1 cellular context compared by ENCODE assay signal in the genomic region with DNA sequence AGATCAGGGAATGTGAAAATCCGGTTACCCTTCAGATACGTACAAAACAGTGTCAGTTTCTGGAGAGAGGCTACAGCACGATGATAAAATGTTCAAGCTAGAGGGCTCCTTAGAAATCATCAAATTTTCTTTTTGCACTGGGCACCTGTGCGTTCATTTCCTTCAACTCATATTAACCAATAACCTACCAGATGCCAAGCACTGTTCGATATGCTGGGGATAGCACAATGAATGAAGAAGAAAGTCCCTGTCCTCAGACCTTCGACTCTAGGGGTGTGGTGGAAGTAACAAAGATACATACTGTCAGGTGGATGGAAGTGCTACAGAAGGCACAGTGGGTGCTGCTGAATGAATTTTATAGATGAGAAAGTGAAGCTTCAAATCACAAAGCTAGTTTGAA.
TF ChIP-seq lines count a peak whose summit lies in the region.

No MANE protein-coding gene starts in this region.

TF ChIP-seq in GM23338, 12 proteins besides CTCF, POLR2A, EP300 and RAD21 (continued from another document):
- TF ChIP-seq, protein P1, sequence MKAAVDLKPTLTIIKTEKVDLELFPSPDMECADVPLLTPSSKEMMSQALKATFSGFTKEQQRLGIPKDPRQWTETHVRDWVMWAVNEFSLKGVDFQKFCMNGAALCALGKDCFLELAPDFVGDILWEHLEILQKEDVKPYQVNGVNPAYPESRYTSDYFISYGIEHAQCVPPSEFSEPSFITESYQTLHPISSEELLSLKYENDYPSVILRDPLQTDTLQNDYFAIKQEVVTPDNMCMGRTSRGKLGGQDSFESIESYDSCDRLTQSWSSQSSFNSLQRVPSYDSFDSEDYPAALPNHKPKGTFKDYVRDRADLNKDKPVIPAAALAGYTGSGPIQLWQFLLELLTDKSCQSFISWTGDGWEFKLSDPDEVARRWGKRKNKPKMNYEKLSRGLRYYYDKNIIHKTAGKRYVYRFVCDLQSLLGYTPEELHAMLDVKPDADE (IDR thresholded peaks at IDR 0.05) = no peak
- TF ChIP-seq POLR2AphosphoS5 (IDR thresholded peaks at IDR 0.05; ENCODE audit: low read depth) (no peak), NANOG (IDR thresholded peaks at IDR 0.05; ENCODE audit: borderline replicate concordance) (no peak), ZNF114 (CRISPR knock-in tag; IDR thresholded peaks at IDR 0.05) (no peak), CREB1 (CRISPR knock-in tag; IDR thresholded peaks at IDR 0.05; ENCODE audit: low read depth) (no peak), STAT1 (IDR thresholded peaks at IDR 0.05; ENCODE audit: unreplicated experiment) (no peak), EZH2phosphoT487 (IDR thresholded peaks at IDR 0.05; ENCODE audit: unreplicated experiment) (no peak)
- TF ChIP-seq, protein P2, sequence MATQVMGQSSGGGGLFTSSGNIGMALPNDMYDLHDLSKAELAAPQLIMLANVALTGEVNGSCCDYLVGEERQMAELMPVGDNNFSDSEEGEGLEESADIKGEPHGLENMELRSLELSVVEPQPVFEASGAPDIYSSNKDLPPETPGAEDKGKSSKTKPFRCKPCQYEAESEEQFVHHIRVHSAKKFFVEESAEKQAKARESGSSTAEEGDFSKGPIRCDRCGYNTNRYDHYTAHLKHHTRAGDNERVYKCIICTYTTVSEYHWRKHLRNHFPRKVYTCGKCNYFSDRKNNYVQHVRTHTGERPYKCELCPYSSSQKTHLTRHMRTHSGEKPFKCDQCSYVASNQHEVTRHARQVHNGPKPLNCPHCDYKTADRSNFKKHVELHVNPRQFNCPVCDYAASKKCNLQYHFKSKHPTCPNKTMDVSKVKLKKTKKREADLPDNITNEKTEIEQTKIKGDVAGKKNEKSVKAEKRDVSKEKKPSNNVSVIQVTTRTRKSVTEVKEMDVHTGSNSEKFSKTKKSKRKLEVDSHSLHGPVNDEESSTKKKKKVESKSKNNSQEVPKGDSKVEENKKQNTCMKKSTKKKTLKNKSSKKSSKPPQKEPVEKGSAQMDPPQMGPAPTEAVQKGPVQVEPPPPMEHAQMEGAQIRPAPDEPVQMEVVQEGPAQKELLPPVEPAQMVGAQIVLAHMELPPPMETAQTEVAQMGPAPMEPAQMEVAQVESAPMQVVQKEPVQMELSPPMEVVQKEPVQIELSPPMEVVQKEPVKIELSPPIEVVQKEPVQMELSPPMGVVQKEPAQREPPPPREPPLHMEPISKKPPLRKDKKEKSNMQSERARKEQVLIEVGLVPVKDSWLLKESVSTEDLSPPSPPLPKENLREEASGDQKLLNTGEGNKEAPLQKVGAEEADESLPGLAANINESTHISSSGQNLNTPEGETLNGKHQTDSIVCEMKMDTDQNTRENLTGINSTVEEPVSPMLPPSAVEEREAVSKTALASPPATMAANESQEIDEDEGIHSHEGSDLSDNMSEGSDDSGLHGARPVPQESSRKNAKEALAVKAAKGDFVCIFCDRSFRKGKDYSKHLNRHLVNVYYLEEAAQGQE (IDR thresholded peaks at IDR 0.05; ENCODE audit: unreplicated experiment) = no peak
- TF ChIP-seq, protein P3, sequence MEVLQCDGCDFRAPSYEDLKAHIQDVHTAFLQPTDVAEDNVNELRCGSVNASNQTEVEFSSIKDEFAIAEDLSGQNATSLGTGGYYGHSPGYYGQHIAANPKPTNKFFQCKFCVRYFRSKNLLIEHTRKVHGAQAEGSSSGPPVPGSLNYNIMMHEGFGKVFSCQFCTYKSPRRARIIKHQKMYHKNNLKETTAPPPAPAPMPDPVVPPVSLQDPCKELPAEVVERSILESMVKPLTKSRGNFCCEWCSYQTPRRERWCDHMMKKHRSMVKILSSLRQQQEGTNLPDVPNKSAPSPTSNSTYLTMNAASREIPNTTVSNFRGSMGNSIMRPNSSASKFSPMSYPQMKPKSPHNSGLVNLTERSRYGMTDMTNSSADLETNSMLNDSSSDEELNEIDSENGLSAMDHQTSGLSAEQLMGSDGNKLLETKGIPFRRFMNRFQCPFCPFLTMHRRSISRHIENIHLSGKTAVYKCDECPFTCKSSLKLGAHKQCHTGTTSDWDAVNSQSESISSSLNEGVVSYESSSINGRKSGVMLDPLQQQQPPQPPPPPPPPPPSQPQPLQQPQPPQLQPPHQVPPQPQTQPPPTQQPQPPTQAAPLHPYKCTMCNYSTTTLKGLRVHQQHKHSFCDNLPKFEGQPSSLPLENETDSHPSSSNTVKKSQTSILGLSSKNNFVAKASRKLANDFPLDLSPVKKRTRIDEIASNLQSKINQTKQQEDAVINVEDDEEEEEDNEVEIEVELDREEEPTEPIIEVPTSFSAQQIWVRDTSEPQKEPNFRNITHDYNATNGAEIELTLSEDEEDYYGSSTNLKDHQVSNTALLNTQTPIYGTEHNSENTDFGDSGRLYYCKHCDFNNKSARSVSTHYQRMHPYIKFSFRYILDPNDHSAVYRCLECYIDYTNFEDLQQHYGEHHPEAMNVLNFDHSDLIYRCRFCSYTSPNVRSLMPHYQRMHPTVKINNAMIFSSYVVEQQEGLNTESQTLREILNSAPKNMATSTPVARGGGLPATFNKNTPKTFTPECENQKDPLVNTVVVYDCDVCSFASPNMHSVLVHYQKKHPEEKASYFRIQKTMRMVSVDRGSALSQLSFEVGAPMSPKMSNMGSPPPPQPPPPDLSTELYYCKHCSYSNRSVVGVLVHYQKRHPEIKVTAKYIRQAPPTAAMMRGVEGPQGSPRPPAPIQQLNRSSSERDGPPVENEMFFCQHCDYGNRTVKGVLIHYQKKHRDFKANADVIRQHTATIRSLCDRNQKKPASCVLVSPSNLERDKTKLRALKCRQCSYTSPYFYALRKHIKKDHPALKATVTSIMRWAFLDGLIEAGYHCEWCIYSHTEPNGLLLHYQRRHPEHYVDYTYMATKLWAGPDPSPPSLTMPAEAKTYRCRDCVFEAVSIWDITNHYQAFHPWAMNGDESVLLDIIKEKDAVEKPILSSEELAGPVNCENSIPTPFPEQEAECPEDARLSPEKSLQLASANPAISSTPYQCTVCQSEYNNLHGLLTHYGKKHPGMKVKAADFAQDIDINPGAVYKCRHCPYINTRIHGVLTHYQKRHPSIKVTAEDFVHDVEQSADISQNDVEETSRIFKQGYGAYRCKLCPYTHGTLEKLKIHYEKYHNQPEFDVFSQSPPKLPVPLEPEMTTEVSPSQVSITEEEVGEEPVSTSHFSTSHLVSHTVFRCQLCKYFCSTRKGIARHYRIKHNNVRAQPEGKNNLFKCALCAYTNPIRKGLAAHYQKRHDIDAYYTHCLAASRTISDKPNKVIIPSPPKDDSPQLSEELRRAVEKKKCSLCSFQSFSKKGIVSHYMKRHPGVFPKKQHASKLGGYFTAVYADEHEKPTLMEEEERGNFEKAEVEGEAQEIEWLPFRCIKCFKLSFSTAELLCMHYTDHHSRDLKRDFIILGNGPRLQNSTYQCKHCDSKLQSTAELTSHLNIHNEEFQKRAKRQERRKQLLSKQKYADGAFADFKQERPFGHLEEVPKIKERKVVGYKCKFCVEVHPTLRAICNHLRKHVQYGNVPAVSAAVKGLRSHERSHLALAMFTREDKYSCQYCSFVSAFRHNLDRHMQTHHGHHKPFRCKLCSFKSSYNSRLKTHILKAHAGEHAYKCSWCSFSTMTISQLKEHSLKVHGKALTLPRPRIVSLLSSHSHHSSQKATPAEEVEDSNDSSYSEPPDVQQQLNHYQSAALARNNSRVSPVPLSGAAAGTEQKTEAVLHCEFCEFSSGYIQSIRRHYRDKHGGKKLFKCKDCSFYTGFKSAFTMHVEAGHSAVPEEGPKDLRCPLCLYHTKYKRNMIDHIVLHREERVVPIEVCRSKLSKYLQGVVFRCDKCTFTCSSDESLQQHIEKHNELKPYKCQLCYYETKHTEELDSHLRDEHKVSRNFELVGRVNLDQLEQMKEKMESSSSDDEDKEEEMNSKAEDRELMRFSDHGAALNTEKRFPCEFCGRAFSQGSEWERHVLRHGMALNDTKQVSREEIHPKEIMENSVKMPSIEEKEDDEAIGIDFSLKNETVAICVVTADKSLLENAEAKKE (CRISPR knock-in tag; IDR thresholded peaks at IDR 0.05) = no peak
